Comparison of ENCODE assay signal across 8 cellular contexts in genomic region chr3:48989126-48989795, GRCh38. TPM values are rescaled to one million over a fixed set of nuclear protein-coding genes. Genes with fewer than 3 reads are reported as not detected.
A peak's percentile ranks its signal among the peaks of the same experiment; 100 is the strongest.
DNase-seq lines count a peak whose midpoint lies in the region; ATAC-seq and TF ChIP-seq lines count a peak whose summit lies in the region.

No MANE protein-coding gene starts in this region.

- H3K9me3 Mint-ChIP-seq in nephron progenitor cell: no peaks in the 10 kb centered on the region

- peak; percentile 49 for DNase-seq in COR-L47 (lab: John Stamatoyannopoulos, UW)
- DNase-seq in M059J (ENCODE audit: low read depth): peak; percentile 49
- DNase-seq in nephron progenitor cell: no peak
- DNase-seq in NCI-H2029 treated with DMSO at 0.1 percent for 48 hours (lab: John Stamatoyannopoulos, UW): no peak

- TF ChIP-seq CTCF in nephron progenitor cell (IDR thresholded peaks at IDR 0.05): no peak

- ATAC-seq in HG02798 (IDR thresholded peaks at IDR 0.05; ENCODE audit: poor library complexity, unreplicated experiment) (no peak), GM21526 (IDR thresholded peaks at IDR 0.05; ENCODE audit: low FRiP score, unreplicated experiment) (no peak), GM21367 (IDR thresholded peaks at IDR 0.05; ENCODE audit: unreplicated experiment) (no peak)

- peak overlapping the region; percentile 98 for H3K27ac Mint-ChIP-seq in nephron progenitor cell

- peak overlapping the region; percentile 93 for H3K4me3 Mint-ChIP-seq in nephron progenitor cell

- peaks cover 33% of the 10 kb centered on the region for H3K4me1 Mint-ChIP-seq in nephron progenitor cell

- H3K27me3 Mint-ChIP-seq in nephron progenitor cell (ENCODE audit: low read depth, poor library complexity): peaks cover 7% of the 10 kb centered on the region

- H3K27ac ChIP-seq in cingulate gyrus (ENCODE audit: low read depth, low read length): peak overlapping the region; percentile 97

- H3K36me3 Mint-ChIP-seq in nephron progenitor cell (ENCODE audit: low read depth): peaks cover 4% of the 10 kb centered on the region

RNA-seq across cellular contexts. Expression of gene P4HTM, which starts 0.8 kb away (rescaled TPM):
- 13.3 and 25.7 TPM in 2 replicates for total RNA-seq in M059J (2014; rRNA removed; shearing (Covaris generic))

RNA-seq across cellular contexts. Expression of gene WDR6, which starts 17.9 kb away (rescaled TPM):
- total RNA-seq in M059J (2014; rRNA removed; shearing (Covaris generic)): 27.0 and 39.0 TPM in 2 replicates

RNA-seq across cellular contexts. Expression of gene DALRD3, which starts 29.1 kb away (rescaled TPM):
- 23.2 and 23.6 TPM in 2 replicates for total RNA-seq in M059J (2014; rRNA removed; shearing (Covaris generic))

RNA-seq across cellular contexts. Expression of gene NDUFAF3, which starts 32.7 kb away (rescaled TPM):
- 174 and 181 TPM in 2 replicates for total RNA-seq in M059J (2014; rRNA removed; shearing (Covaris generic))

RNA-seq across cellular contexts. Expression of gene IMPDH2, which starts 39.9 kb away (rescaled TPM):
- total RNA-seq in M059J (2014; rRNA removed; shearing (Covaris generic)): 112 and 119 TPM in 2 replicates

Comparison
In these comparisons a context has a peak if more than half of its experiments do, and no peak if none do; other contexts are left out.
1. DNase-seq: peak in COR-L47 (single experiment) and M059J (single experiment); none in nephron progenitor cell (single experiment) and NCI-H2029 treated with DMSO at 0.1 percent for 48 hours (single experiment).